In the genomic region with DNA sequence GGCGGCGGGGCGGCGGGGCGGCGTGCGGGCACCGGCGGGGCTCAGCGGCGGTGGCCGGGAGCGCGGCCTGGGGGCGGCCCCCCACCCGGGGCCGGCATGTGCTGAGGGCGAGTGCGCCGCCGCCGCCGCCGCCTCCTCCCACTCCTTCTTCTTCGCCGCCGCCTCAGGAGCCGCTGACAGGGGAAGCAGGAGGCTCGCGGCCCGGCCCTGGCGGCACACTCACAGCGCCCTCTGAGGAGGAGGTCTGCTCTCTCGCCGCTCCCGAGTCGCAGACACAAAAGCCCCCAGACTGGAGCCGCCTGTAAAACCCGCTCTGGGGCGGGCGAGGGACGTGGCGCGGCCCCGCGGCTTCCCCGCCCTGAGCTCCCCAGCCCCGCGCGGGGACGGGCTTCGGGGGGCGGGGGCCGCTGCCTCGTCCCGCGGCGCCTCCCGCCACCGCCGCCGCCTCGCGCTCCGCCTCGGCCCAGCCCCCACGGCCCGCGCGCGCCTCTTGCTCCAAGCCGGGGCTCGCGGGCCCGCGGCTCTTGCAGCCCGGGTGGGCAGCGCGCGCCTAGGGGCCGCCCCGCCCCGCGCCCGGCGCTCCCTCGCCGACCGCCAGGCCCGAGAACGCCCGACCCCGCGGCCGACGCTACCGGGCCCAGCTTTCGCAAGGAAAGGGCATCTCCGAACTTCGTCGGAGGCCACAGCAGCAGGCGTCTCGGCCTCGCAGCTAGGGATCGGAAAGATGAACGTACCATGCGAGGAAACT, we compare ENCODE assay signal across 8 cellular contexts. TPM values are rescaled to one million over a fixed set of nuclear protein-coding genes. Genes with fewer than 3 reads are reported as not detected.
DNase-seq lines count a peak whose midpoint lies in the region; ATAC-seq and TF ChIP-seq lines count a peak whose summit lies in the region.

A gene with protein sequence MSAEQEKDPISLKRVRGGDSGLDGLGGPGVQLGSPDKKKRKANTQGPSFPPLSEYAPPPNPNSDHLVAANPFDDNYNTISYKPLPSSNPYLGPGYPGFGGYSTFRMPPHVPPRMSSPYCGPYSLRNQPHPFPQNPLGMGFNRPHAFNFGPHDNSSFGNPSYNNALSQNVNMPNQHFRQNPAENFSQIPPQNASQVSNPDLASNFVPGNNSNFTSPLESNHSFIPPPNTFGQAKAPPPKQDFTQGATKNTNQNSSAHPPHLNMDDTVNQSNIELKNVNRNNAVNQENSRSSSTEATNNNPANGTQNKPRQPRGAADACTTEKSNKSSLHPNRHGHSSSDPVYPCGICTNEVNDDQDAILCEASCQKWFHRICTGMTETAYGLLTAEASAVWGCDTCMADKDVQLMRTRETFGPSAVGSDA (minus strand): TSS at position 276 of the 748 bp plus-strand sequence. CDS start 462 bp downstream, outside the sequence.

- H3K27ac ChIP-seq in SJCRH30 (peak within 1 kb of the TSS; percentile 92), Karpas-422 (ENCODE audit: low read length) (no peak within 1 kb of the TSS)

- no peak within 1 kb of the TSS for H3K9ac ChIP-seq in Karpas-422 (ENCODE audit: low read length)

- no peak for TF ChIP-seq CTCF in astrocyte of the cerebellum (IDR thresholded peaks at IDR 0.05; ENCODE audit: low read depth, low read length, missing control alignments)

- H3K9me3 ChIP-seq in SJCRH30 (replicated peaks) (no peaks in the 10 kb centered on the region), Karpas-422 (ENCODE audit: low read length) (0 out of 2 replicates have a peak, but pooled peaks cover 4% of the 10 kb centered on the region)

- H3K4me2 ChIP-seq in Karpas-422 (ENCODE audit: low read depth, low read length, poor library complexity, severe bottlenecking) = no peak within 1 kb of the TSS

- H3K79me2 ChIP-seq in Karpas-422 (ENCODE audit: low read length) = no peaks in the 10 kb centered on the region

- H3K36me3 ChIP-seq in SJCRH30 (0 out of 2 replicates have a peak, but pooled peaks cover 2% of the 10 kb centered on the region), Karpas-422 (ENCODE audit: insufficient read depth, low read length) (no peaks in the 10 kb centered on the region)

- peak; percentile 72 for DNase-seq in activated effector memory CD4-positive, alpha-beta T cell treated with anti-CD3 and anti-CD28 coated beads, Interleukin-2, amount 50 U/mL, for 16 hours
- no peak for DNase-seq in activated effector memory CD4-positive, alpha-beta T cell treated with Interleukin-2 at 50 U/mL for 16 hours
- peak; percentile 79 to 81 for DNase-seq in SJCRH30
- peak; percentile 32 for DNase-seq in astrocyte of the cerebellum (ENCODE audit: low read depth)
- peak; percentile 62 for DNase-seq in hepatic stellate cell (ENCODE audit: low spot score)
- peak; percentile 26 for DNase-seq in putamen (ENCODE audit: low spot score)
- no peak for DNase-seq in Karpas-422

- H4K20me1 ChIP-seq in Karpas-422 (ENCODE audit: insufficient read depth, low read depth, low read length) = no peaks in the 10 kb centered on the region

- in situ Hi-C loops in astrocyte of the cerebellum (cut with HindIII; ENCODE audit: low sequenced_read_pairs) = no loop called here

- H3K4me1 ChIP-seq in SJCRH30 = no peaks in the 10 kb centered on the region
- no peaks in the 10 kb centered on the region for H3K4me1 ChIP-seq in Karpas-422 (ENCODE audit: low read length)

- no peak within 1 kb of the TSS for H2AFZ ChIP-seq in Karpas-422 (ENCODE audit: low read length)

- peak within 1 kb of the TSS; percentile 86 for H3K4me3 ChIP-seq in SJCRH30
- peak within 1 kb of the TSS; percentile 65 for H3K4me3 ChIP-seq in astrocyte of the cerebellum (ENCODE audit: low read depth, low read length)
- H3K4me3 ChIP-seq in Karpas-422 (ENCODE audit: low read length) = no peak within 1 kb of the TSS

- ATAC-seq in HG03432 (IDR thresholded peaks at IDR 0.05; ENCODE audit: unreplicated experiment) = peak; percentile 77

- no peaks in the 10 kb centered on the region for H3K9me2 ChIP-seq in Karpas-422 (replicated peaks; ENCODE audit: insufficient read depth, low read length)

- H3K27me3 ChIP-seq in SJCRH30 = no peaks in the 10 kb centered on the region
- H3K27me3 ChIP-seq in Karpas-422 (ENCODE audit: low read length) = no peaks in the 10 kb centered on the region

RNA-seq across cellular contexts. Expression of the gene that starts here (rescaled TPM):
- total RNA-seq in SJCRH30 (2014; rRNA removed; shearing (Covaris generic)) = 22.0 and 24.3 TPM in 2 replicates
- not detected in 2 replicates for total RNA-seq in Karpas-422 (2014; rRNA removed; shearing (Covaris generic); ENCODE audit: low replicate concordance)

Comparison
In these comparisons a context has a peak if more than half of its experiments do, and no peak if none do; other contexts are left out.
1. RNA of the gene that starts here (total RNA-seq): 22.0 to 24.3 TPM in SJCRH30; not detected in Karpas-422; every median in the first group is over 10 times any median in the second.
2. DNase-seq: peak in activated effector memory CD4-positive, alpha-beta T cell treated with anti-CD3 and anti-CD28 coated beads, Interleukin-2, amount 50 U/mL, for 16 hours (single experiment), SJCRH30 (2 of 2), astrocyte of the cerebellum (single experiment), hepatic stellate cell (single experiment) and putamen (single experiment); none in activated effector memory CD4-positive, alpha-beta T cell treated with Interleukin-2 at 50 U/mL for 16 hours (single experiment) and Karpas-422 (single experiment).